In genomic region chr15:88465633-88466219, GRCh38 we compare ENCODE assay signal across 9 cellular contexts. TPM values are rescaled to one million over a fixed set of nuclear protein-coding genes. Genes with fewer than 3 reads are reported as not detected.
DNase-seq lines count a peak whose midpoint lies in the region; ATAC-seq and TF ChIP-seq lines count a peak whose summit lies in the region.
"Had no signal": no experiment of that assay in that cellular context is flagged by ENCODE, and none has a peak within 500 bp of the region (broad histone marks: within the 10 kb centered on the region; RNA-seq: fewer than 3 reads in every experiment).

No MANE protein-coding gene starts in this region.

- DNase-seq in A172 (ENCODE audit: low spot score) (peak; percentile 47), HCEC 1CT (peak; percentile 71), activated B cell treated with CpG ODN at 0.5 μM for 24 hours (no peak), NCI-H82 treated with DMSO at 0.1 percent for 48 hours (lab: John Stamatoyannopoulos, UW; ENCODE audit: unreplicated experiment) (no peak), tibial artery (no peak), putamen (ENCODE audit: low spot score) (no peak), substantia nigra (lab: John Stamatoyannopoulos, UW) (no peak)
- DNase-seq: NCI-H2029 had no signal

- no peaks in the 10 kb centered on the region for H3K4me1 ChIP-seq in iPS-20b (ENCODE audit: insufficient read depth, low read length)
- peaks cover 0 to 36% (median 16%) of the 10 kb centered on the region in 4 donors for H3K4me1 ChIP-seq in tibial artery

- H3K27ac ChIP-seq in iPS-20b (ENCODE audit: low read length), result no peak overlapping the region
- no peak overlapping the region for H3K27ac ChIP-seq in tibial artery
- H3K27ac ChIP-seq in substantia nigra (ENCODE audit: low read depth, low read length, poor library complexity, severe bottlenecking), result no peak overlapping the region

- H3K9me3 ChIP-seq in iPS-20b (ENCODE audit: insufficient read depth, low read depth, low read length) (no peaks in the 10 kb centered on the region), tibial artery (no peaks in the 10 kb centered on the region)

- H3K36me3 ChIP-seq in iPS-20b (ENCODE audit: insufficient read depth, low read depth, low read length), result peaks cover 57% of the 10 kb centered on the region
- peaks cover 28 to 45% (median 32%) of the 10 kb centered on the region in 3 donors for H3K36me3 ChIP-seq in tibial artery

- no peak overlapping the region for H3K27ac Mint-ChIP-seq in activated B cell treated with CpG ODN at 0.5 μM for 24 hours

- H3K4me1 Mint-ChIP-seq in activated B cell treated with CpG ODN at 0.5 μM for 24 hours, result peaks cover 30% of the 10 kb centered on the region

- peak overlapping the region; percentile 96 for H3K4me3 Mint-ChIP-seq in activated B cell treated with CpG ODN at 0.5 μM for 24 hours

- no peaks in the 10 kb centered on the region for H3K9me3 Mint-ChIP-seq in activated B cell treated with CpG ODN at 0.5 μM for 24 hours

- no peaks in the 10 kb centered on the region for H3K27me3 Mint-ChIP-seq in activated B cell treated with CpG ODN at 0.5 μM for 24 hours

- peaks cover 51% of the 10 kb centered on the region for H3K36me3 Mint-ChIP-seq in activated B cell treated with CpG ODN at 0.5 μM for 24 hours (ENCODE audit: low read depth)

- POLR2A ChIA-PET in activated B cell treated with CpG ODN at 0.5 μM for 24 hours (lab: Charles Lee), result no interaction called here

- CTCF ChIA-PET in activated B cell treated with CpG ODN at 0.5 μM for 24 hours (lab: Charles Lee), result no interaction called here

- H3K27me3 ChIP-seq in iPS-20b (ENCODE audit: insufficient read depth, low read length) (no peaks in the 10 kb centered on the region), tibial artery (no peaks in the 10 kb centered on the region)

- peak overlapping the region; percentile 99 for H3K4me3 ChIP-seq in iPS-20b (ENCODE audit: low read length)
- peak overlapping the region in 1 of 2 donors; percentile 71 for H3K4me3 ChIP-seq in tibial artery

- no peak overlapping the region for H3K9ac ChIP-seq in iPS-20b (ENCODE audit: low read depth, low read length)

- no peak for ATAC-seq in activated B cell treated with CpG ODN at 0.5 μM for 24 hours (ENCODE audit: low read depth)

- intact Hi-C loops in activated B cell treated with CpG ODN at 0.5 μM for 24 hours (cut with micrococcal nuclease), result loop anchor here (2.0 to 5.0 kb wide), 4 partner anchors 155 to 777 kb away; partner anchors contain the start of genes ABHD2, AEN, FANCI and HAPLN3
- intact Hi-C loops in tibial artery (cut with DNase I; ENCODE audit: low total_unique reads), result no loop called here

- TF ChIP-seq CTCF in activated B cell treated with CpG ODN at 0.5 μM for 24 hours (IDR thresholded peaks at IDR 0.05), result no peak
- no peak for TF ChIP-seq CTCF in tibial artery (IDR thresholded peaks at IDR 0.05)

RNA-seq across cellular contexts. Expression of gene MRPL46, which starts 1.5 kb away (rescaled TPM):
- total RNA-seq in A172 (2014; rRNA removed; shearing (Covaris generic)), result 29.9 and 38.4 TPM in 2 replicates
- 29.6 and 31.2 TPM in 2 replicates for total RNA-seq in activated B cell treated with CpG ODN at 0.5 μM for 24 hours

RNA-seq across cellular contexts. Expression of gene MRPS11, which starts 1.8 kb away (rescaled TPM):
- total RNA-seq in A172 (2014; rRNA removed; shearing (Covaris generic)), result 51.1 and 106 TPM in 2 replicates
- total RNA-seq in activated B cell treated with CpG ODN at 0.5 μM for 24 hours, result 44.7 and 47.0 TPM in 2 replicates

Comparison
In these comparisons a context has a peak if more than half of its experiments do, and no peak if none do; other contexts are left out.
1. DNase-seq: peak in A172 (single experiment) and HCEC 1CT (single experiment); none in activated B cell treated with CpG ODN at 0.5 μM for 24 hours (single experiment), NCI-H82 treated with DMSO at 0.1 percent for 48 hours (single experiment), tibial artery (0 of 2), putamen (single experiment) and substantia nigra (0 of 49).